ENCODE assay signal across 8 cellular contexts in the genomic region with DNA sequence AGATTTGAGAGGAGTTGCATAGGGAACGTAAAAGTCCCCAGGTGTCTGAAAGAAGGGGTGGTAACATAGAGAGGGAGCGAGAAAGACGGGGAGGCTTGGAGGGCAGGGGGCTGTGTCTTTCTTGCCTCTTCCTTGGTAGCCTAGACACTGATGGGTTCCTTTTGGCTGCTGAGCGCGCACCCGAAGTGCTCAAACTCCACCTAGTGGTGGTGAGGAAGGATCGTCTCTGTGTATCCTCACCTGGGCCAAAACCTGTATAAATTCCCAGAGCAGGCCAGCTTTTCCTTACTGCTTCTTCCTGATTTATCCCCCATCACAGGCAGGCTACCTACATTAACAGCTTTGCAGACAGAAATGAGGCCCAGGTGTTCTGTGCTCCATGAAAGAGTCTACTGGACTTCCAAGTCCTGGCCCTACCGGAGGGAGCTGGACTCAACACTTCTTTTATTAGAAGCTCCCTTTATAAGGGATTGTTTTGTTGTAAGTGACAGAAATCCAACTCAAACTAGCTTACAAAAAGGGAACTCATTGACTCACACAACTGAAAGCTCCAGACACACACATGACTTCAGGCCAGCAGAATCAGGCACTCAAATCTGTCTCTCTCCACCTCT. TPM values are rescaled to one million over a fixed set of nuclear protein-coding genes. Genes with fewer than 3 reads are reported as not detected.
DNase-seq lines count a peak whose midpoint lies in the region; ATAC-seq and TF ChIP-seq lines count a peak whose summit lies in the region.

No MANE protein-coding gene starts in this region.

- no peaks in the 10 kb centered on the region for H3K9me3 Mint-ChIP-seq in CD4-positive, alpha-beta T cell
- H3K9me3 Mint-ChIP-seq in H9 = peaks cover 0 to 6% of the 10 kb centered on the region in 2 experiments; a peak in 1 of 5 replicates

- H3K4me1 Mint-ChIP-seq in CD4-positive, alpha-beta T cell (ENCODE audit: low read depth) = peaks cover 13% of the 10 kb centered on the region
- peaks cover 4 to 5% of the 10 kb centered on the region in 2 experiments; a peak in 3 of 4 replicates for H3K4me1 Mint-ChIP-seq in H9

- no CpG with 5 or more reads among the region's 8 CpGs for WGBS in H9 (ENCODE audit: extremely low coverage, insufficient read length, low lambda C conversion rate)
- 14% methylated on average over 8 of the region's 8 CpGs for WGBS in liver

- peak; percentile 96 to 97 for TF ChIP-seq RAD21 in liver (IDR thresholded peaks at IDR 0.05)

- H2AK5ac ChIP-seq in H9 (ENCODE audit: insufficient read length, low read length) = no peak overlapping the region

- no peak overlapping the region for H2BK5ac ChIP-seq in H9 (ENCODE audit: insufficient read length, low read length)

- H3K9ac ChIP-seq in H9 (ENCODE audit: extremely low read depth, insufficient read length, low read length) (no peak overlapping the region), liver (ENCODE audit: low read depth in 1 of 2, low read length in 2 of 2) (no peak overlapping the region)

- H3T11ph ChIP-seq in H9 (ENCODE audit: low read length) = no peak overlapping the region

- H3K4me3 Mint-ChIP-seq in CD4-positive, alpha-beta T cell = peak overlapping the region; percentile 49
- peak overlapping the region in 1 of 2 experiments; percentile 50; a peak in 3 of 5 replicates for H3K4me3 Mint-ChIP-seq in H9

- H3K79me2 ChIP-seq in H9 (ENCODE audit: insufficient read depth, low read length) = no peaks in the 10 kb centered on the region

- no peak overlapping the region for H3K23ac ChIP-seq in H9 (ENCODE audit: insufficient read length, low read depth, low read length)

- CTCF ChIA-PET in CD4-positive, alpha-beta T cell (lab: Charles Lee) = interaction anchor here (0.6 to 2.1 kb wide), 13 partner anchors 12 to 221 kb away, joined by 3 to 13 read pairs (median 3); partner anchors contain the start of genes AURKB, BORCS6 and RANGRF

- H3K4me1 ChIP-seq in H9 (ENCODE audit: insufficient read depth, low read length) (no peaks in the 10 kb centered on the region), liver (ENCODE audit: control insufficient read depth in 4 of 4, insufficient read depth in 4 of 4, low read length in 3 of 4) (no peaks in the 10 kb centered on the region)

- no peak overlapping the region for H4K8ac ChIP-seq in H9 (replicated peaks; ENCODE audit: insufficient read length, low read depth, low read length)

- no peaks in the 10 kb centered on the region for H3K79me1 ChIP-seq in H9 (ENCODE audit: insufficient read depth, low read depth, low read length, poor library complexity, severe bottlenecking)

- intact Hi-C loops in CD4-positive, alpha-beta T cell (cut with DNase I, micrococcal nuclease) = loop anchor here (1.0 to 5.0 kb wide), 9 partner anchors 51 to 388 kb away; partner anchors contain the start of genes PFAS (in 2 of the 2) and CTC1 (in 1 of the 2)

- H2BK20ac ChIP-seq in H9 (ENCODE audit: low read depth, low read length, poor library complexity, severe bottlenecking) = no peak overlapping the region

- no peak overlapping the region for H2BK120ac ChIP-seq in H9 (ENCODE audit: low read depth, low read length, poor library complexity, severe bottlenecking)

- ATAC-seq in CD4-positive, alpha-beta T cell (ENCODE audit: poor library complexity) = peak; percentile 96
- no peak for ATAC-seq in HG02970 (IDR thresholded peaks at IDR 0.05; ENCODE audit: low FRiP score, unreplicated experiment)

- H3K4me3 ChIP-seq in coronary artery (no peak overlapping the region), liver (ENCODE audit: low read depth in 1 of 3, low read length in 3 of 3) (no peak overlapping the region)

- POLR2A ChIA-PET in CD4-positive, alpha-beta T cell (lab: Charles Lee) = interaction anchor here (0.8 to 3.3 kb wide), 5 partner anchors 53 to 162 kb away, joined by 3 to 14 read pairs (median 4); partner anchors contain the start of gene CTC1

- no peak overlapping the region for H4K91ac ChIP-seq in H9 (ENCODE audit: insufficient read length, low read depth, low read length)

- H3K56ac ChIP-seq in H9 (ENCODE audit: insufficient read length, low read depth, low read length) = no peak overlapping the region

- no peaks in the 10 kb centered on the region for H3K36me3 ChIP-seq in liver (ENCODE audit: control insufficient read depth in 4 of 4, insufficient read depth in 3 of 4, low read depth in 1 of 4, low read length in 3 of 4)

- no peak overlapping the region for H3K27ac ChIP-seq in CD4-positive, alpha-beta T cell (ENCODE audit: low read depth, low read length)
- H3K27ac ChIP-seq in H9 (ENCODE audit: insufficient read length, low read depth, low read length) (no peak overlapping the region), coronary artery (no peak overlapping the region), liver (ENCODE audit: low read depth in 1 of 2, low read length in 2 of 2) (no peak overlapping the region)

- TF ChIP-seq CTCF in CD4-positive, alpha-beta T cell (IDR thresholded peaks at IDR 0.05) = peak; percentile 81
- TF ChIP-seq CTCF in H9 (conservative IDR thresholded peaks at IDR 0.05) (peak; percentile 87), coronary artery (IDR thresholded peaks at IDR 0.05) (peak; percentile 69), liver (IDR thresholded peaks at IDR 0.05; ENCODE audit: low read depth, low read length, missing input control) (peak; percentile 84)

- peak; percentile 39 to 61 (median 54) for DNase-seq in CD4-positive, alpha-beta T cell
- peak; percentile 89 for DNase-seq in H9
- DNase-seq in NCI-H345 (lab: John Stamatoyannopoulos, UW) = peak; percentile 68
- peak; percentile 56 to 64 for DNase-seq in activated CD4-positive, alpha-beta T cell treated with anti-CD3 and anti-CD28 coated beads for 4 hours
- no peak for DNase-seq in coronary artery (ENCODE audit: low spot score)
- peak; percentile 19 to 46 (median 26) for DNase-seq in stimulated activated CD4-positive, alpha-beta T cell treated with anti-CD3 and anti-CD28 coated beads, TNF-alpha, amount 100 ng/mL, for 4 hours (ENCODE audit: low read depth in 3 of 3)

- no peak overlapping the region for H3K4ac ChIP-seq in H9 (ENCODE audit: low read depth, low read length)

- H4K20me1 ChIP-seq in H9 (ENCODE audit: control insufficient read depth, insufficient read depth, insufficient read length) = no peaks in the 10 kb centered on the region

- no peak overlapping the region for H4K5ac ChIP-seq in H9 (ENCODE audit: insufficient read length, low read depth, low read length)

- no peaks in the 10 kb centered on the region for H3K27me3 Mint-ChIP-seq in CD4-positive, alpha-beta T cell
- peaks cover 6% of the 10 kb centered on the region; the same call in 1 of the 2 replicates for H3K27me3 Mint-ChIP-seq in H9 (ENCODE audit: low read depth)

- H2AFZ ChIP-seq in H9 (ENCODE audit: low read length) = no peak overlapping the region

- H3K9me3 ChIP-seq in CD4-positive, alpha-beta T cell (ENCODE audit: control insufficient read depth, low read length) = no peaks in the 10 kb centered on the region
- no peaks in the 10 kb centered on the region for H3K9me3 ChIP-seq in H9 (ENCODE audit: control insufficient read depth, low read depth, low read length)
- H3K9me3 ChIP-seq in liver (ENCODE audit: control insufficient read depth in 4 of 4, low read length in 3 of 4) = no peaks in the 10 kb centered on the region

- H3K4me2 ChIP-seq in H9 (ENCODE audit: insufficient read depth, insufficient read length, low read length) = no peak overlapping the region

- no peak overlapping the region for H2BK15ac ChIP-seq in H9 (ENCODE audit: low read depth, low read length)

- H2BK12ac ChIP-seq in H9 (ENCODE audit: insufficient read length, low read depth, low read length) = no peak overlapping the region

- H3K14ac ChIP-seq in H9 (ENCODE audit: insufficient read depth, low read length) = no peak overlapping the region

- no peak overlapping the region for H3K18ac ChIP-seq in H9 (ENCODE audit: insufficient read length, low read depth, low read length)

- no peaks in the 10 kb centered on the region for H3K23me2 ChIP-seq in H9 (ENCODE audit: insufficient read length, low read depth, low read length, poor library complexity, severe bottlenecking)

- H3K27ac Mint-ChIP-seq in CD4-positive, alpha-beta T cell = peak overlapping the region; percentile 8
- H3K27ac Mint-ChIP-seq in H9 = no peak overlapping the region

- no peaks in the 10 kb centered on the region for H3K27me3 ChIP-seq in CD4-positive, alpha-beta T cell (ENCODE audit: control insufficient read depth, insufficient read depth, low read length)
- H3K27me3 ChIP-seq in H9 (ENCODE audit: insufficient read depth, low read length) (no peaks in the 10 kb centered on the region), liver (ENCODE audit: control insufficient read depth in 4 of 4, insufficient read depth in 4 of 4, low read length in 3 of 4) (no peaks in the 10 kb centered on the region)

- H3K36me3 Mint-ChIP-seq in CD4-positive, alpha-beta T cell (ENCODE audit: low read depth) = no peaks in the 10 kb centered on the region
- H3K36me3 Mint-ChIP-seq in H9 (ENCODE audit: insufficient read depth in 1 of 3, low read depth in 3 of 3) = no peaks in the 10 kb centered on the region

TF ChIP-seq in liver, 16 proteins besides CTCF, POLR2A, EP300 and RAD21:
- TF ChIP-seq HNF4A (conservative IDR thresholded peaks at IDR 0.05) (peak in 1 of 2 donors; percentile 21), FOXA1 (IDR thresholded peaks at IDR 0.05) (peak; percentile 36), TAF1 (conservative IDR thresholded peaks at IDR 0.05) (no peak)

RNA-seq across cellular contexts. Expression of gene SLC25A35, which starts 5.5 kb away (rescaled TPM):
- total RNA-seq in CD4-positive, alpha-beta T cell = 1 to 10 TPM; 3.6 to 4.1 TPM
- total RNA-seq in H9 (2021) (3.9 and 4.3 TPM in 2 replicates), liver (1 to 10 TPM in 1 of 2 donors, under 1 TPM in 1; 0.84 to 1.2 TPM)
- 1 to 10 TPM; 1.2 to 1.6 TPM for polyA plus RNA-seq in liver

RNA-seq across cellular contexts. Expression of gene ARHGEF15, which starts 9.3 kb away (rescaled TPM):
- total RNA-seq in CD4-positive, alpha-beta T cell = not detected
- total RNA-seq in H9 (2021) (0.35 and 0.39 TPM in 2 replicates), liver (1 to 10 TPM; 1.4 to 1.9 TPM)
- 1 to 10 TPM; 1.6 to 2.1 TPM for polyA plus RNA-seq in liver

RNA-seq across cellular contexts. Expression of gene RANGRF, which starts 12.3 kb away (rescaled TPM):
- total RNA-seq in CD4-positive, alpha-beta T cell = 10 to 100 TPM; 23.1 to 24.6 TPM
- 36.9 and 42.5 TPM in 2 replicates for total RNA-seq in H9 (2021)
- total RNA-seq in liver = 1 to 10 TPM; 6.9 to 7.6 TPM
- 10 to 100 TPM; 10.3 to 19.9 TPM for polyA plus RNA-seq in liver

RNA-seq across cellular contexts. Expression of gene ODF4, which starts 38.9 kb away (rescaled TPM):
- not detected for total RNA-seq in CD4-positive, alpha-beta T cell
- total RNA-seq in H9 (2021) = not detected in 2 replicates
- total RNA-seq in liver = not detected
- not detected for polyA plus RNA-seq in liver

RNA-seq across cellular contexts. Expression of gene PFAS, which starts 51.6 kb away (rescaled TPM):
- total RNA-seq in CD4-positive, alpha-beta T cell = 10 to 100 TPM; 22.3 to 23.0 TPM
- total RNA-seq in H9 (2021) (224 and 228 TPM in 2 replicates), liver (10 to 100 TPM; 13.7 to 18.5 TPM)
- polyA plus RNA-seq in liver = 1 to 10 TPM; 6.0 to 7.9 TPM
